9 cellular contexts compared by ENCODE assay signal in the genomic region with DNA sequence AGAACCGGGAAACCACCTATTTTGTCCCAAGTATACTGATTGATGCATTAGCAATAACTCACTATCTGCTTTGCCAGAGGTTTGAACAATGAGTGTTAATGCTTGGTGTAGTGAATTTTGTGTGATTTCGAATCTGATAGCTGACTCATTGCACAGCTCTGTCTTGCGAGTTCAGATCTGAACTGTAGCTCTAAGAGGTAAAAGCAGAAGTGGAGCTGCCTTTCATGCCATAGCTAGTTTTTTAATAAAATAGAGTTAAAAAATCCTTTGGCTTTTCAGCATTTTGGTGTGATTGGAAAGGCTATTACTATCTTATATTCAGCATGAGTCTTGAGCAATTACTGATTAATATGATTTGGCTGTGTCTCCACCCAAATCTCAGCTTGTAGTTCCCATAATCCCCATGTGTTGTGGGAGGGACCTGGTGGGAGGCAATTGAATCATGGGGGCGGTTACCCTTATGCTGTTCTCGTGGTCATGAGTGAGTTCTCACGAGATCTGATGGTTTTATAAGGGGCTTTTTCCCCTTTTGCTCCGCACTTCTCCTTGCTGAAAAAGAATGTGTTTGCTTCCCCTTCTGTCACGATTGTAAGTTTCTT. TPM values are rescaled to one million over a fixed set of nuclear protein-coding genes. Genes with fewer than 3 reads are reported as not detected.
A peak's percentile ranks its signal among the peaks of the same experiment; 100 is the strongest.
DNase-seq lines count a peak whose midpoint lies in the region; ATAC-seq and TF ChIP-seq lines count a peak whose summit lies in the region.
"Had no signal": no experiment of that assay in that cellular context is flagged by ENCODE, and none has a peak within 500 bp of the region (broad histone marks: within the 10 kb centered on the region; RNA-seq: fewer than 3 reads in every experiment).

No MANE protein-coding gene starts in this region.

- peak overlapping the region; percentile 72 for H3K27ac Mint-ChIP-seq in activated CD8-positive, alpha-beta memory T cell treated with anti-CD3 and anti-CD28 coated beads, Interleukin-2, amount 10 ng/mL, durations not matched to agents 7 days and 5 days
- peak overlapping the region; percentile 50 for H3K27ac Mint-ChIP-seq in activated T-helper 17 cell treated with anti-CD3 and anti-CD28 coated beads, Interleukin-2, amount 50 U/mL, for 72 hours
- H3K27ac Mint-ChIP-seq in stimulated activated naive B cell treated with anti-CD40 and anti-IgM and Interleukin-4, amounts not matched to agents 10 μg/mL and 1 μg/mL and 100 μg/mL, for 72 hours: peak overlapping the region; percentile 87
- H3K27ac Mint-ChIP-seq in activated naive CD4-positive, alpha-beta T cell treated with anti-CD3 and anti-CD28 coated beads, Interleukin-2, amount 10 ng/mL, durations not matched to agents 7 days and 5 days: no peak overlapping the region

- intact Hi-C loops in ascending aorta (cut with DNase I): no loop called here

- H3K36me3 ChIP-seq in ascending aorta: peaks cover 0 to 14% of the 10 kb centered on the region in 2 donors

- H3K36me3 Mint-ChIP-seq in activated CD8-positive, alpha-beta memory T cell treated with anti-CD3 and anti-CD28 coated beads, Interleukin-2, amount 10 ng/mL, durations not matched to agents 7 days and 5 days: peaks cover 42% of the 10 kb centered on the region
- peaks cover 39% of the 10 kb centered on the region for H3K36me3 Mint-ChIP-seq in activated T-helper 17 cell treated with anti-CD3 and anti-CD28 coated beads, Interleukin-2, amount 50 U/mL, for 72 hours (ENCODE audit: low read depth)
- H3K36me3 Mint-ChIP-seq in stimulated activated naive B cell treated with anti-CD40 and anti-IgM and Interleukin-4, amounts not matched to agents 10 μg/mL and 1 μg/mL and 100 μg/mL, for 72 hours: peaks cover 58 to 66% of the 10 kb centered on the region in 2 donors
- peaks cover 43% of the 10 kb centered on the region for H3K36me3 Mint-ChIP-seq in activated naive CD4-positive, alpha-beta T cell treated with anti-CD3 and anti-CD28 coated beads, Interleukin-2, amount 10 ng/mL, durations not matched to agents 7 days and 5 days

- TF ChIP-seq CTCF in ascending aorta (IDR thresholded peaks at IDR 0.05): no peak

- ATAC-seq in activated CD8-positive, alpha-beta memory T cell treated with anti-CD3 and anti-CD28 coated beads, Interleukin-2, amount 10 ng/mL, durations not matched to agents 7 days and 5 days: peak; percentile 62
- ATAC-seq in HG03108 (IDR thresholded peaks at IDR 0.05; ENCODE audit: unreplicated experiment) (peak; percentile 78), left lobe of liver (no peak)
- peak; percentile 93 for ATAC-seq in activated T-helper 17 cell treated with anti-CD3 and anti-CD28 coated beads, Interleukin-2, amount 50 U/mL, for 72 hours (replicated peaks)
- ATAC-seq in stimulated activated naive B cell treated with anti-CD40 and anti-IgM and Interleukin-4, amounts not matched to agents 10 μg/mL and 1 μg/mL and 100 μg/mL, for 72 hours (replicated peaks): peak; percentile 96 to 97

- no peaks in the 10 kb centered on the region for H3K27me3 ChIP-seq in ascending aorta
- H3K27me3 ChIP-seq: hepatocyte had no signal

- peaks cover 62% of the 10 kb centered on the region for H3K4me1 Mint-ChIP-seq in activated CD8-positive, alpha-beta memory T cell treated with anti-CD3 and anti-CD28 coated beads, Interleukin-2, amount 10 ng/mL, durations not matched to agents 7 days and 5 days
- H3K4me1 Mint-ChIP-seq in activated T-helper 17 cell treated with anti-CD3 and anti-CD28 coated beads, Interleukin-2, amount 50 U/mL, for 72 hours: peaks cover 34% of the 10 kb centered on the region
- H3K4me1 Mint-ChIP-seq in stimulated activated naive B cell treated with anti-CD40 and anti-IgM and Interleukin-4, amounts not matched to agents 10 μg/mL and 1 μg/mL and 100 μg/mL, for 72 hours: peaks cover 49 to 86% of the 10 kb centered on the region in 2 donors
- H3K4me1 Mint-ChIP-seq in activated naive CD4-positive, alpha-beta T cell treated with anti-CD3 and anti-CD28 coated beads, Interleukin-2, amount 10 ng/mL, durations not matched to agents 7 days and 5 days: peaks cover 43% of the 10 kb centered on the region

- peaks cover 5% of the 10 kb centered on the region for H3K9me3 Mint-ChIP-seq in activated CD8-positive, alpha-beta memory T cell treated with anti-CD3 and anti-CD28 coated beads, Interleukin-2, amount 10 ng/mL, durations not matched to agents 7 days and 5 days (ENCODE audit: low read depth)
- no peaks in the 10 kb centered on the region for H3K9me3 Mint-ChIP-seq in activated T-helper 17 cell treated with anti-CD3 and anti-CD28 coated beads, Interleukin-2, amount 50 U/mL, for 72 hours
- H3K9me3 Mint-ChIP-seq in stimulated activated naive B cell treated with anti-CD40 and anti-IgM and Interleukin-4, amounts not matched to agents 10 μg/mL and 1 μg/mL and 100 μg/mL, for 72 hours: peaks cover 8 to 10% of the 10 kb centered on the region in 2 donors
- H3K9me3 Mint-ChIP-seq in activated naive CD4-positive, alpha-beta T cell treated with anti-CD3 and anti-CD28 coated beads, Interleukin-2, amount 10 ng/mL, durations not matched to agents 7 days and 5 days: peaks cover 7% of the 10 kb centered on the region

- peaks cover 0 to 16% of the 10 kb centered on the region in 2 donors for H3K4me1 ChIP-seq in ascending aorta

- no peaks in the 10 kb centered on the region for H3K9me3 ChIP-seq in ascending aorta

- CTCF ChIA-PET in activated CD8-positive, alpha-beta memory T cell treated with anti-CD3 and anti-CD28 coated beads, Interleukin-2, amount 10 ng/mL, durations not matched to agents 7 days and 5 days (lab: Charles Lee): interaction anchor here (1.2 to 1.5 kb wide), 2 partner anchors 9 to 20 kb away, joined by 5 to 6 read pairs; no protein-coding TSS in a partner anchor
- CTCF ChIA-PET in activated naive CD4-positive, alpha-beta T cell treated with anti-CD3 and anti-CD28 coated beads, Interleukin-2, amount 10 ng/mL, durations not matched to agents 7 days and 5 days (lab: Charles Lee): no interaction called here

- no peak overlapping the region for H3K27ac ChIP-seq in ascending aorta
- H3K27ac ChIP-seq: hepatocyte had no signal

- no peak overlapping the region for H3K4me3 Mint-ChIP-seq in activated CD8-positive, alpha-beta memory T cell treated with anti-CD3 and anti-CD28 coated beads, Interleukin-2, amount 10 ng/mL, durations not matched to agents 7 days and 5 days
- H3K4me3 Mint-ChIP-seq in activated T-helper 17 cell treated with anti-CD3 and anti-CD28 coated beads, Interleukin-2, amount 50 U/mL, for 72 hours: peak overlapping the region; percentile 35
- H3K4me3 Mint-ChIP-seq in stimulated activated naive B cell treated with anti-CD40 and anti-IgM and Interleukin-4, amounts not matched to agents 10 μg/mL and 1 μg/mL and 100 μg/mL, for 72 hours: peak overlapping the region; percentile 8 to 41
- no peak overlapping the region for H3K4me3 Mint-ChIP-seq in activated naive CD4-positive, alpha-beta T cell treated with anti-CD3 and anti-CD28 coated beads, Interleukin-2, amount 10 ng/mL, durations not matched to agents 7 days and 5 days

- no peak for DNase-seq in activated CD8-positive, alpha-beta memory T cell treated with anti-CD3 and anti-CD28 coated beads, Interleukin-2, amount 10 ng/mL, durations not matched to agents 7 days and 5 days
- DNase-seq in activated CD8-positive, alpha-beta memory T cell treated with anti-CD3 and anti-CD28 coated beads for 24 hours: no peak
- peak; percentile 42 for DNase-seq in stimulated activated naive B cell treated with anti-CD40 and anti-IgM and Interleukin-4, amounts not matched to agents 10 μg/mL and 1 μg/mL and 100 μg/mL, for 72 hours
- DNase-seq in ascending aorta (ENCODE audit: low spot score in 2 of 2) (no peak), left lobe of liver (ENCODE audit: low spot score) (no peak)
- DNase-seq in activated naive CD4-positive, alpha-beta T cell treated with anti-CD3 and anti-CD28 coated beads, Interleukin-2, amount 10 ng/mL, durations not matched to agents 7 days and 5 days: no peak

- H3K27me3 Mint-ChIP-seq in activated CD8-positive, alpha-beta memory T cell treated with anti-CD3 and anti-CD28 coated beads, Interleukin-2, amount 10 ng/mL, durations not matched to agents 7 days and 5 days: no peaks in the 10 kb centered on the region
- H3K27me3 Mint-ChIP-seq in activated T-helper 17 cell treated with anti-CD3 and anti-CD28 coated beads, Interleukin-2, amount 50 U/mL, for 72 hours: no peaks in the 10 kb centered on the region
- no peaks in the 10 kb centered on the region for H3K27me3 Mint-ChIP-seq in stimulated activated naive B cell treated with anti-CD40 and anti-IgM and Interleukin-4, amounts not matched to agents 10 μg/mL and 1 μg/mL and 100 μg/mL, for 72 hours
- no peaks in the 10 kb centered on the region for H3K27me3 Mint-ChIP-seq in activated naive CD4-positive, alpha-beta T cell treated with anti-CD3 and anti-CD28 coated beads, Interleukin-2, amount 10 ng/mL, durations not matched to agents 7 days and 5 days

- no peak overlapping the region for H3K4me3 ChIP-seq in ascending aorta
- H3K4me3 ChIP-seq: hepatocyte had no signal

RNA-seq across cellular contexts. Expression of gene IGF2R, which starts 21.1 kb away (rescaled TPM):
- total RNA-seq in activated CD8-positive, alpha-beta memory T cell treated with anti-CD3 and anti-CD28 coated beads, Interleukin-2, amount 10 ng/mL, durations not matched to agents 7 days and 5 days: 10 to 100 TPM; 74.5 to 83.1 TPM
- 10 to 100 TPM; 68.2 to 82.2 TPM for total RNA-seq in activated T-helper 17 cell treated with anti-CD3 and anti-CD28 coated beads, Interleukin-2, amount 50 U/mL, for 72 hours
- total RNA-seq in ascending aorta (104 TPM), left lobe of liver (51.5 TPM)

Comparison
In these comparisons a context has a peak if more than half of its experiments do, and no peak if none do; other contexts are left out.
1. H3K4me3 Mint-ChIP-seq: peak in activated T-helper 17 cell treated with anti-CD3 and anti-CD28 coated beads, Interleukin-2, amount 50 U/mL, for 72 hours (single experiment) and stimulated activated naive B cell treated with anti-CD40 and anti-IgM and Interleukin-4, amounts not matched to agents 10 μg/mL and 1 μg/mL and 100 μg/mL, for 72 hours (2 of 2); none in activated CD8-positive, alpha-beta memory T cell treated with anti-CD3 and anti-CD28 coated beads, Interleukin-2, amount 10 ng/mL, durations not matched to agents 7 days and 5 days (single experiment) and activated naive CD4-positive, alpha-beta T cell treated with anti-CD3 and anti-CD28 coated beads, Interleukin-2, amount 10 ng/mL, durations not matched to agents 7 days and 5 days (single experiment).